22 cellular contexts compared by ENCODE assay signal in genomic region chr5:148906968-148907367, GRCh38.
"Had no signal": no experiment of that assay in that cellular context is flagged by ENCODE, and none has a peak within 500 bp of the region (broad histone marks: within the 10 kb centered on the region; RNA-seq: fewer than 3 reads in every experiment).

No MANE protein-coding gene starts in this region.

- ATAC-seq: K562 had no signal

- H3K27ac ChIP-seq: HL-60, KMS-11, SJSA1, SK-N-MC had no signal

- DNase-seq: Kasumi-1, MM.1S, NCI-H1092 treated with DMSO at 0.1 percent for 48 hours, NCI-H1436, NCI-H187, NCI-H2029, NCI-H2081 treated with DMSO at 0.1 percent for 48 hours, NCI-H2171, NCI-H226, NCI-H446, NCI-H510A, NCI-H524 treated with DMSO at 0.1 percent for 48 hours, NCI-H69, NCI-H774, Right ventricle myocardium superior, RPMI8226, SIG-M5 had no signal
